13 cellular contexts compared by ENCODE assay signal in genomic region chr2:207901401-207901800, GRCh38.
DNase-seq lines count a peak whose midpoint lies in the region; ATAC-seq and TF ChIP-seq lines count a peak whose summit lies in the region.
"Had no signal": no experiment of that assay in that cellular context is flagged by ENCODE, and none has a peak within 500 bp of the region (broad histone marks: within the 10 kb centered on the region; RNA-seq: fewer than 3 reads in every experiment).

No MANE protein-coding gene starts in this region.

- H3K9me3 Mint-ChIP-seq in CD8-positive, alpha-beta T cell, result no peaks in the 10 kb centered on the region

- H3K27ac ChIP-seq in lung (ENCODE audit: low read depth in 1 of 2, low read length in 1 of 2) (no peak overlapping the region), body of pancreas (no peak overlapping the region), spleen (no peak overlapping the region)
- no peak overlapping the region for H3K27ac ChIP-seq in CD8-positive, alpha-beta T cell (ENCODE audit: low read depth, low read length)
- H3K27ac ChIP-seq: 22Rv1, BLaER1 had no signal

- no peak overlapping the region for H3K4me3 ChIP-seq in lung
- H3K4me3 ChIP-seq in body of pancreas, result no peak overlapping the region
- H3K4me3 ChIP-seq in spleen, result no peak overlapping the region
- H3K4me3 ChIP-seq in CD8-positive, alpha-beta T cell (ENCODE audit: low read depth, low read length), result no peak overlapping the region
- H3K4me3 ChIP-seq: BLaER1, HAP-1 had no signal

- POLR2A ChIA-PET in CD8-positive, alpha-beta T cell (lab: Charles Lee), result interaction anchor here (0.5 kb wide), 1 partner anchor 20 kb away, joined by 3 read pairs; no protein-coding TSS in a partner anchor

- TF ChIP-seq POLR2A in body of pancreas (IDR thresholded peaks at IDR 0.05) (no peak), spleen (IDR thresholded peaks at IDR 0.05) (no peak)

- DNase-seq in NCI-H187 (lab: John Stamatoyannopoulos, UW) (peak; percentile 20 to 49), NCI-H187 treated with DMSO at 0.1 percent for 48 hours (lab: John Stamatoyannopoulos, UW) (no peak), NCI-H510A treated with DMSO at 0.1 percent for 48 hours (lab: John Stamatoyannopoulos, UW) (peak; percentile 85), lung (ENCODE audit: low spot score) (peak; percentile 34), body of pancreas (no peak), spleen (no peak)
- DNase-seq in CD8-positive, alpha-beta T cell, result no peak
- DNase-seq: NCI-H526, PC-3 had no signal

- intact Hi-C loops in body of pancreas (cut with DNase I), result no loop called here
- intact Hi-C loops in spleen (cut with DNase I; ENCODE audit: low total_unique reads), result no loop called here
- intact Hi-C loops in CD8-positive, alpha-beta T cell (cut with DNase I, micrococcal nuclease), result no loop called here

- H3K36me3 Mint-ChIP-seq in CD8-positive, alpha-beta T cell, result peaks cover 43% of the 10 kb centered on the region

- H3K36me3 ChIP-seq in lung (ENCODE audit: control insufficient read depth in 2 of 2, insufficient read depth in 2 of 2, low read length in 2 of 2) (peaks cover 0 to 6% of the 10 kb centered on the region in 2 donors), body of pancreas (replicated peaks in 1 of 2; ENCODE audit: insufficient read depth in 1 of 2, low read depth in 2 of 2) (no peaks in the 10 kb centered on the region), spleen (peaks cover 0 to 47% (median 3%) of the 10 kb centered on the region in 6 donors)
- no peaks in the 10 kb centered on the region for H3K36me3 ChIP-seq in CD8-positive, alpha-beta T cell (ENCODE audit: insufficient read depth, low read length)
- H3K36me3 ChIP-seq: HAP-1 had no signal

- no peaks in the 10 kb centered on the region for H3K4me1 Mint-ChIP-seq in CD8-positive, alpha-beta T cell (ENCODE audit: low read depth)

- CTCF ChIA-PET in CD8-positive, alpha-beta T cell (lab: Charles Lee), result interaction anchor here (1.5 kb wide), 1 partner anchor 24 kb away, joined by 3 read pairs; no protein-coding TSS in a partner anchor

- H3K9me3 ChIP-seq in lung (ENCODE audit: control insufficient read depth in 2 of 2, insufficient read depth in 1 of 2, low read length in 1 of 2) (no peaks in the 10 kb centered on the region), body of pancreas (no peaks in the 10 kb centered on the region), spleen (no peaks in the 10 kb centered on the region)
- H3K9me3 ChIP-seq in CD8-positive, alpha-beta T cell (ENCODE audit: low read length), result no peaks in the 10 kb centered on the region
- H3K9me3 ChIP-seq: BLaER1, HAP-1 had no signal

- TF ChIP-seq CTCF in lung (IDR thresholded peaks at IDR 0.05; ENCODE audit: control extremely low read depth, extremely low read depth), result no peak
- TF ChIP-seq CTCF in body of pancreas (IDR thresholded peaks at IDR 0.05), result no peak
- no peak for TF ChIP-seq CTCF in spleen (IDR thresholded peaks at IDR 0.05 in 8 of 11, conservative IDR thresholded peaks at IDR 0.05 in 3 of 11)
- no peak for TF ChIP-seq CTCF in CD8-positive, alpha-beta T cell (IDR thresholded peaks at IDR 0.05)

- 75 to 91% methylated on average over 4 of the region's 4 CpGs for WGBS in lung, 2 donors
- 96 to 100% methylated on average over 4 of the region's 4 CpGs for WGBS in body of pancreas, 2 donors
- 91 to 100% (median 96%) methylated on average over 4 of the region's 4 CpGs for WGBS in spleen, 5 donors

- H3K27me3 ChIP-seq in lung (ENCODE audit: control insufficient read depth, insufficient read depth) (no peaks in the 10 kb centered on the region), body of pancreas (no peaks in the 10 kb centered on the region), spleen (replicated peaks in 1 of 7) (no peaks in the 10 kb centered on the region)
- no peaks in the 10 kb centered on the region for H3K27me3 ChIP-seq in CD8-positive, alpha-beta T cell (ENCODE audit: insufficient read depth, low read length)
- H3K27me3 ChIP-seq: BLaER1 had no signal

- H3K4me3 Mint-ChIP-seq in CD8-positive, alpha-beta T cell, result no peak overlapping the region

- peaks cover 0 to 3% of the 10 kb centered on the region in 2 donors for H3K4me1 ChIP-seq in lung (ENCODE audit: control insufficient read depth in 2 of 2, insufficient read depth in 2 of 2, low read length in 2 of 2)
- peaks cover 17% of the 10 kb centered on the region for H3K4me1 ChIP-seq in body of pancreas
- H3K4me1 ChIP-seq in spleen, result no peaks in the 10 kb centered on the region
- H3K4me1 ChIP-seq in CD8-positive, alpha-beta T cell (ENCODE audit: insufficient read depth, low read length), result no peaks in the 10 kb centered on the region
- H3K4me1 ChIP-seq: BLaER1 had no signal

- no peak for ATAC-seq in lung (ENCODE audit: insufficient read depth, low FRiP score)
- ATAC-seq in GM21367 (IDR thresholded peaks at IDR 0.05; ENCODE audit: unreplicated experiment), result no peak
- no peak for ATAC-seq in body of pancreas
- ATAC-seq in CD8-positive, alpha-beta T cell, result no peak
- ATAC-seq: PC-3 had no signal

- H3K27me3 Mint-ChIP-seq in CD8-positive, alpha-beta T cell (ENCODE audit: low read depth), result no peaks in the 10 kb centered on the region

- no peak overlapping the region for H3K27ac Mint-ChIP-seq in CD8-positive, alpha-beta T cell

Comparison
In these comparisons a context has a peak if more than half of its experiments do, and no peak if none do; other contexts are left out.
1. DNase-seq: peak in NCI-H187 (2 of 2), NCI-H510A treated with DMSO at 0.1 percent for 48 hours (single experiment) and lung (single experiment); none in NCI-H187 treated with DMSO at 0.1 percent for 48 hours (single experiment), body of pancreas (0 of 4), spleen (single experiment) and CD8-positive, alpha-beta T cell (0 of 7).